10 cellular contexts compared by ENCODE assay signal in genomic region chr13:99227909-99228688, GRCh38. TPM values are rescaled to one million over a fixed set of nuclear protein-coding genes. Genes with fewer than 3 reads are reported as not detected.
DNase-seq lines count a peak whose midpoint lies in the region; ATAC-seq and TF ChIP-seq lines count a peak whose summit lies in the region.
"Had no signal": no experiment of that assay in that cellular context is flagged by ENCODE, and none has a peak within 500 bp of the region (broad histone marks: within the 10 kb centered on the region; RNA-seq: fewer than 3 reads in every experiment).

No MANE protein-coding gene starts in this region.

- peaks cover 4% of the 10 kb centered on the region for H3F3A ChIP-seq in smooth muscle cell (ENCODE audit: low read depth)

- H3K27me3 ChIP-seq in adrenal gland (no peaks in the 10 kb centered on the region), smooth muscle cell (ENCODE audit: low read depth) (no peaks in the 10 kb centered on the region)

- intact Hi-C loops in adrenal gland (cut with DNase I), result no loop called here

- WGBS in adrenal gland, 4 donors, result 81 to 91% (median 84%) methylated on average over 14 to 15 of the region's 15 CpGs
- WGBS in smooth muscle cell (ENCODE audit: low lambda C conversion rate), result 87% methylated on average over 15 of the region's 15 CpGs

- H3K27me3 Mint-ChIP-seq in activated CD4-positive, alpha-beta T cell treated with anti-CD3 and anti-CD28 coated beads, Interleukin-2, amount 10 ng/mL, durations not matched to agents 7 days and 5 days, result no peaks in the 10 kb centered on the region

- no peak overlapping the region for H2AFZ ChIP-seq in smooth muscle cell (ENCODE audit: low read depth)

- H3K9me3 ChIP-seq in adrenal gland (replicated peaks in 1 of 3) (no peaks in the 10 kb centered on the region), smooth muscle cell (replicated peaks; ENCODE audit: low read depth) (no peaks in the 10 kb centered on the region)

- peak overlapping the region; percentile 77 for H3K27ac Mint-ChIP-seq in activated CD4-positive, alpha-beta T cell treated with anti-CD3 and anti-CD28 coated beads, Interleukin-2, amount 10 ng/mL, durations not matched to agents 7 days and 5 days

- POLR2A ChIA-PET in activated CD4-positive, alpha-beta T cell treated with anti-CD3 and anti-CD28 coated beads, Interleukin-2, amount 10 ng/mL, durations not matched to agents 7 days and 5 days (lab: Charles Lee), result no interaction called here

- no peak overlapping the region for H3K27ac ChIP-seq in adrenal gland
- peak overlapping the region; percentile 33 for H3K27ac ChIP-seq in smooth muscle cell (ENCODE audit: low read depth)

- H3K79me2 ChIP-seq in smooth muscle cell (ENCODE audit: low read depth), result peaks cover 58% of the 10 kb centered on the region

- peak; percentile 2 for DNase-seq in activated CD4-positive, alpha-beta T cell treated with anti-CD3 and anti-CD28 coated beads, Interleukin-2, amount 10 ng/mL, durations not matched to agents 7 days and 5 days
- no peak for DNase-seq in activated CD4-positive, alpha-beta T cell treated with anti-CD3 and anti-CD28 coated beads, Interleukin-2, amount 50 U/mL, for 48 hours
- DNase-seq in NOMO-1 (lab: John Stamatoyannopoulos, UW; ENCODE audit: unreplicated experiment in 2 of 2), result peak; percentile 79 to 95
- DNase-seq in adrenal gland, result peak in 5 of 7 donors; percentile 15 to 61 (median 23)
- no peak for DNase-seq in smooth muscle cell (lab: John Stamatoyannopoulos, UW; ENCODE audit: unreplicated experiment)
- DNase-seq in NCI-H2171 treated with DMSO at 0.1 percent for 48 hours (lab: John Stamatoyannopoulos, UW), result no peak
- no peak for DNase-seq in COR-L47 (lab: John Stamatoyannopoulos, UW)

- H3K36me3 ChIP-seq in adrenal gland (replicated peaks in 1 of 2) (no peaks in the 10 kb centered on the region), smooth muscle cell (ENCODE audit: low read depth) (no peaks in the 10 kb centered on the region)

- no peak overlapping the region for H3K4me3 Mint-ChIP-seq in activated CD4-positive, alpha-beta T cell treated with anti-CD3 and anti-CD28 coated beads, Interleukin-2, amount 10 ng/mL, durations not matched to agents 7 days and 5 days

- no peak for TF ChIP-seq CTCF in adrenal gland (IDR thresholded peaks at IDR 0.05)
- no peak for TF ChIP-seq CTCF in smooth muscle cell (IDR thresholded peaks at IDR 0.05; ENCODE audit: borderline replicate concordance, insufficient read depth, poor library complexity, severe bottlenecking)

- H3K4me1 ChIP-seq in adrenal gland (replicated peaks in 1 of 2) (peaks cover 5 to 44% of the 10 kb centered on the region in 2 donors), smooth muscle cell (ENCODE audit: low read depth) (peaks cover 11% of the 10 kb centered on the region)

- H3K9me3 Mint-ChIP-seq in activated CD4-positive, alpha-beta T cell treated with anti-CD3 and anti-CD28 coated beads, Interleukin-2, amount 10 ng/mL, durations not matched to agents 7 days and 5 days, result peaks cover 2% of the 10 kb centered on the region

- peaks cover 46% of the 10 kb centered on the region for H3K36me3 Mint-ChIP-seq in activated CD4-positive, alpha-beta T cell treated with anti-CD3 and anti-CD28 coated beads, Interleukin-2, amount 10 ng/mL, durations not matched to agents 7 days and 5 days (ENCODE audit: low read depth)

- H3K9ac ChIP-seq in smooth muscle cell (ENCODE audit: low read depth), result no peak overlapping the region

- peak overlapping the region; percentile 67 for H3K4me2 ChIP-seq in smooth muscle cell

- H3K4me1 Mint-ChIP-seq in activated CD4-positive, alpha-beta T cell treated with anti-CD3 and anti-CD28 coated beads, Interleukin-2, amount 10 ng/mL, durations not matched to agents 7 days and 5 days, result peaks cover 74% of the 10 kb centered on the region

- ATAC-seq in GM21723 (IDR thresholded peaks at IDR 0.05; ENCODE audit: unreplicated experiment), result no peak

- CTCF ChIA-PET in activated CD4-positive, alpha-beta T cell treated with anti-CD3 and anti-CD28 coated beads, Interleukin-2, amount 10 ng/mL, durations not matched to agents 7 days and 5 days (lab: Charles Lee), result interaction anchor here (0.6 to 1.2 kb wide), 5 partner anchors 9 to 275 kb away, joined by 3 to 4 read pairs (median 3); no protein-coding TSS in a partner anchor

- H3K4me3 ChIP-seq in adrenal gland (no peak overlapping the region), smooth muscle cell (no peak overlapping the region)

- no peak for TF ChIP-seq POLR2A in adrenal gland (IDR thresholded peaks at IDR 0.05)

- H4K20me1 ChIP-seq in smooth muscle cell (ENCODE audit: low read depth), result peaks cover 91% of the 10 kb centered on the region

RNA-seq across cellular contexts. Expression of gene UBAC2, which starts 27.4 kb away (rescaled TPM):
- total RNA-seq in activated CD4-positive, alpha-beta T cell treated with anti-CD3 and anti-CD28 coated beads, Interleukin-2, amount 10 ng/mL, durations not matched to agents 7 days and 5 days, result 10 to 100 TPM; 67.8 to 70.5 TPM
- total RNA-seq in adrenal gland (10 to 100 TPM; 49.1 to 67.8 (median 56.7) TPM), smooth muscle cell (58.4 and 69.9 TPM in 2 replicates)
- polyA plus RNA-seq in adrenal gland (10 to 100 TPM; 46.3 to 63.3 (median 48.6) TPM), smooth muscle cell (74.0 and 85.3 TPM in 2 replicates)

RNA-seq across cellular contexts. Expression of gene GPR18, which starts 30.1 kb away (rescaled TPM):
- 10 to 100 TPM; 19.7 to 25.4 TPM for total RNA-seq in activated CD4-positive, alpha-beta T cell treated with anti-CD3 and anti-CD28 coated beads, Interleukin-2, amount 10 ng/mL, durations not matched to agents 7 days and 5 days
- total RNA-seq in adrenal gland (under 1 TPM in 1 of 8 donors, not detected in 7; 0.78 TPM), smooth muscle cell (0.36 TPM in 1 of 2 replicates, not detected in the other)
- polyA plus RNA-seq in adrenal gland (under 1 TPM in 1 of 3 donors, not detected in 2; 0.03 TPM), smooth muscle cell (0.38 TPM in 1 of 2 replicates, not detected in the other)
- total RNA-seq: dermis microvascular lymphatic vessel endothelial cell, pulmonary artery endothelial cell had no signal

Comparison
In these comparisons a context has a peak if more than half of its experiments do, and no peak if none do; other contexts are left out.
1. DNase-seq: peak in activated CD4-positive, alpha-beta T cell treated with anti-CD3 and anti-CD28 coated beads, Interleukin-2, amount 10 ng/mL, durations not matched to agents 7 days and 5 days (single experiment), NOMO-1 (2 of 2) and adrenal gland (5 of 7); none in activated CD4-positive, alpha-beta T cell treated with anti-CD3 and anti-CD28 coated beads, Interleukin-2, amount 50 U/mL, for 48 hours (0 of 2), smooth muscle cell (single experiment), NCI-H2171 treated with DMSO at 0.1 percent for 48 hours (single experiment) and COR-L47 (single experiment).
2. RNA of gene GPR18, which starts 30.1 kb away (total RNA-seq): 19.7 to 25.4 TPM in activated CD4-positive, alpha-beta T cell treated with anti-CD3 and anti-CD28 coated beads, Interleukin-2, amount 10 ng/mL, durations not matched to agents 7 days and 5 days; 0.36 TPM in smooth muscle cell and 0.78 TPM in adrenal gland; every median in the first group is over 10 times any median in the second.